19 cellular contexts compared by ENCODE assay signal in genomic region chr1:173383341-173383740, GRCh38.
DNase-seq lines count a peak whose midpoint lies in the region; FAIRE-seq and TF ChIP-seq lines count a peak whose summit lies in the region.
"Had no signal": no experiment of that assay in that cellular context is flagged by ENCODE, and none has a peak within 500 bp of the region (broad histone marks: within the 10 kb centered on the region; RNA-seq: fewer than 3 reads in every experiment).

No MANE protein-coding gene starts in this region.

- in situ Hi-C loops in GM13977 (cut with MboI; ENCODE audit: low pct_unique_long_range_greater_than_20kb, low sequenced_read_pairs, unreplicated experiment) = no loop called here

- no peak overlapping the region for H3K4me3 ChIP-seq in fibroblast of mammary gland (ENCODE audit: control insufficient read depth, low read depth, low read length)
- H3K4me3 ChIP-seq: A549, Peyer's patch had no signal

- no peak for TF ChIP-seq CTCF in fibroblast of mammary gland (conservative IDR thresholded peaks at IDR 0.05; ENCODE audit: control insufficient read depth, insufficient read depth, low read depth, low read length)
- TF ChIP-seq CTCF in GM13977 (IDR thresholded peaks at IDR 0.05; ENCODE audit: extremely low read depth, insufficient read depth, missing control alignments) = no peak
- no peak for TF ChIP-seq CTCF in chondrocyte (IDR thresholded peaks at IDR 0.05)

- H3K27ac Mint-ChIP-seq in chondrocyte (ENCODE audit: unreplicated experiment) = no peak overlapping the region
- H3K27ac Mint-ChIP-seq: CD14-positive monocyte had no signal

- H3K36me3 Mint-ChIP-seq in chondrocyte (ENCODE audit: low read depth) = no peaks in the 10 kb centered on the region
- H3K36me3 Mint-ChIP-seq: CD14-positive monocyte had no signal

- no peaks in the 10 kb centered on the region for H3K27me3 Mint-ChIP-seq in chondrocyte (ENCODE audit: low read depth)

- peak; percentile 82 for FAIRE-seq in RCC 7860 (lab: Jason Lieb, UNC)
- FAIRE-seq: A549 had no signal

- no peaks in the 10 kb centered on the region for H3K9me3 Mint-ChIP-seq in chondrocyte (ENCODE audit: low read depth)

- DNase-seq in EH (ENCODE audit: low read depth) = peak; percentile 39
- peak; percentile 33 for DNase-seq in RCC 7860 (ENCODE audit: low spot score)
- DNase-seq in fibroblast of mammary gland (ENCODE audit: low read depth) = peak; percentile 46
- peak; percentile 22 for DNase-seq in non-pigmented ciliary epithelial cell (ENCODE audit: low read depth)
- DNase-seq in NCI-H1092 treated with DMSO at 0.1 percent for 48 hours (lab: John Stamatoyannopoulos, UW) = no peak
- DNase-seq in GM13977 (ENCODE audit: low spot score) = no peak
- DNase-seq in HPDE6-E6E7 (ENCODE audit: extremely low spot score) = no peak
- no peak for DNase-seq in chondrocyte (ENCODE audit: low spot score)
- DNase-seq: AML-193, DMS153, H7, MV-4-11, NCI-H1417 treated with DMSO at 0.1 percent for 48 hours, NCI-H2029 treated with DMSO at 0.1 percent for 48 hours, NCI-H2171 treated with DMSO at 0.1 percent for 48 hours, Peyer's patch, SHP77 had no signal

- peaks cover 10% of the 10 kb centered on the region for H3K4me1 Mint-ChIP-seq in chondrocyte (ENCODE audit: low read depth)
- H3K4me1 Mint-ChIP-seq: CD14-positive monocyte had no signal

- H3K4me3 Mint-ChIP-seq in chondrocyte (ENCODE audit: unreplicated experiment) = no peak overlapping the region
- H3K4me3 Mint-ChIP-seq: CD14-positive monocyte had no signal

Comparison
In these comparisons a context has a peak if more than half of its experiments do, and no peak if none do; other contexts are left out.
1. DNase-seq: peak in EH (single experiment), RCC 7860 (single experiment), fibroblast of mammary gland (single experiment) and non-pigmented ciliary epithelial cell (single experiment); none in NCI-H1092 treated with DMSO at 0.1 percent for 48 hours (single experiment), GM13977 (single experiment), HPDE6-E6E7 (single experiment) and chondrocyte (single experiment).